In genomic region chr4:84497220-84497834, GRCh38 we compare ENCODE assay signal across 10 cellular contexts. TPM values are rescaled to one million over a fixed set of nuclear protein-coding genes. Genes with fewer than 3 reads are reported as not detected.
A peak's percentile ranks its signal among the peaks of the same experiment; 100 is the strongest.
DNase-seq lines count a peak whose midpoint lies in the region; ATAC-seq, FAIRE-seq and TF ChIP-seq lines count a peak whose summit lies in the region.
"Had no signal": no experiment of that assay in that cellular context is flagged by ENCODE, and none has a peak within 500 bp of the region (broad histone marks: within the 10 kb centered on the region; RNA-seq: fewer than 3 reads in every experiment).

No MANE protein-coding gene starts in this region.

- FAIRE-seq in HepG2 (lab: Jason Lieb, UNC): no peak
- FAIRE-seq: GM12891 had no signal

- H3K4me1 Mint-ChIP-seq in dendritic cell treated with granulocyte-macrophage colony-stimulating factor and Interleukin-4, amounts not matched to agents 40 ng/mL and 50 ng/mL, for 4 days (ENCODE audit: low read depth): peaks cover 54% of the 10 kb centered on the region

- peaks cover 54% of the 10 kb centered on the region for H3K4me1 ChIP-seq in HUES48 (ENCODE audit: control insufficient read depth, insufficient read depth, low read length)
- H3K4me1 ChIP-seq in HepG2 (ENCODE audit: insufficient read depth, low read length): 0 out of 2 replicates have a peak, but pooled peaks cover 9% of the 10 kb centered on the region

- H4K20me1 ChIP-seq in neural cell (ENCODE audit: insufficient read depth) (no peaks in the 10 kb centered on the region), HepG2 (ENCODE audit: insufficient read depth, low read length) (no peaks in the 10 kb centered on the region)

- H3K27me3 ChIP-seq in BJ (ENCODE audit: control insufficient read depth, insufficient read depth, low read length) (peaks cover 68% of the 10 kb centered on the region), HUES48 (ENCODE audit: control insufficient read depth, insufficient read depth, low read length) (peaks cover 98% of the 10 kb centered on the region), neural cell (ENCODE audit: insufficient read depth, low read depth, low read length) (peaks cover 100% of the 10 kb centered on the region), HepG2 (ENCODE audit: control insufficient read depth in 1 of 2, insufficient read depth in 2 of 2, low read length in 2 of 2) (peaks cover 8 to 90% of the 10 kb centered on the region in 2 experiments)

- intact Hi-C loops in dendritic cell treated with granulocyte-macrophage colony-stimulating factor and Interleukin-4, amounts not matched to agents 40 ng/mL and 50 ng/mL, for 4 days (cut with micrococcal nuclease): loop anchor here (10.0 kb wide), 1 partner anchor 993 kb away; no protein-coding TSS in a partner anchor
- intact Hi-C loops in HepG2 (cut with micrococcal nuclease; ENCODE audit: unreplicated experiment): no loop called here

- no peak for TF ChIP-seq POLR2A in HepG2 (IDR thresholded peaks at IDR 0.05; ENCODE audit: insufficient read depth in 1 of 2, low read depth in 2 of 2, low read length in 2 of 2)

- H3F3A ChIP-seq in neural cell (ENCODE audit: insufficient read depth, low read length, poor library complexity, severe bottlenecking): no peaks in the 10 kb centered on the region

- H3K79me2 ChIP-seq in neural cell (replicated peaks; ENCODE audit: insufficient read depth, low read length) (no peaks in the 10 kb centered on the region), HepG2 (ENCODE audit: insufficient read depth, low read length) (no peaks in the 10 kb centered on the region)

- no peak overlapping the region for H2AFZ ChIP-seq in neural cell (ENCODE audit: low read depth, low read length)
- H2AFZ ChIP-seq in HepG2 (ENCODE audit: low read length): no peak overlapping the region

- TF ChIP-seq EP300 in neural cell (conservative IDR thresholded peaks at IDR 0.05; ENCODE audit: poor library complexity, severe bottlenecking): no peak
- no peak for TF ChIP-seq EP300 in HepG2 (IDR thresholded peaks at IDR 0.05; ENCODE audit: low read depth in 2 of 2, low read length in 2 of 2)
- TF ChIP-seq EP300 in HepG2 (CRISPR knock-in tag; IDR thresholded peaks at IDR 0.05; ENCODE audit: borderline replicate concordance): no peak

- 64% methylated on average over 52 of the region's 59 CpGs for WGBS in HepG2 (ENCODE audit: low lambda C conversion rate)

- no peak overlapping the region for H3K9ac ChIP-seq in HUES48 (ENCODE audit: low read depth, low read length)
- H3K9ac ChIP-seq in neural cell (ENCODE audit: low read length): peak overlapping the region; percentile 57
- no peak overlapping the region for H3K9ac ChIP-seq in HepG2 (ENCODE audit: insufficient read depth, low read depth, low read length)

- H3K27me3 Mint-ChIP-seq in dendritic cell treated with granulocyte-macrophage colony-stimulating factor and Interleukin-4, amounts not matched to agents 40 ng/mL and 50 ng/mL, for 4 days: peaks cover 94% of the 10 kb centered on the region

- no peak overlapping the region for H3K4me2 ChIP-seq in neural cell (ENCODE audit: low read length)
- H3K4me2 ChIP-seq in HepG2 (ENCODE audit: low read depth, low read length): no peak overlapping the region

- H3K27ac Mint-ChIP-seq in dendritic cell treated with granulocyte-macrophage colony-stimulating factor and Interleukin-4, amounts not matched to agents 40 ng/mL and 50 ng/mL, for 4 days: no peak overlapping the region

- H3K27ac ChIP-seq in HUES48 (ENCODE audit: low read depth, low read length) (no peak overlapping the region), neural cell (ENCODE audit: low read length) (peak overlapping the region; percentile 53), HepG2 (ENCODE audit: extremely low read length, insufficient read depth, low read length) (no peak overlapping the region)

- DNase-seq in BJ (ENCODE audit: low read depth): no peak
- DNase-seq in HepG2 (ENCODE audit: low spot score): no peak
- DNase-seq in D341Med (ENCODE audit: low spot score): no peak
- DNase-seq: activated CD8-positive, alpha-beta memory T cell treated with anti-CD3 and anti-CD28 coated beads, Interleukin-2, amount 50 U/mL, for 48 hours had no signal

- no peaks in the 10 kb centered on the region for H3K9me2 ChIP-seq in neural cell (ENCODE audit: insufficient read depth, low read length)

- no TSS peak for BruUV-seq in HepG2 (replicated peaks; lab: Mats Ljungman, UMichigan)

- H3K4me3 Mint-ChIP-seq in dendritic cell treated with granulocyte-macrophage colony-stimulating factor and Interleukin-4, amounts not matched to agents 40 ng/mL and 50 ng/mL, for 4 days: peak overlapping the region; percentile 79

- POLR2A ChIA-PET in BJ (lab: Charles Lee): no interaction called here
- POLR2A ChIA-PET in HepG2 (lab: Yijun Ruan, JAX): no interaction called here

- ATAC-seq in HepG2 (no peak), HG02970 (IDR thresholded peaks at IDR 0.05; ENCODE audit: low FRiP score, unreplicated experiment) (no peak), HG03039 (IDR thresholded peaks at IDR 0.05; ENCODE audit: unreplicated experiment) (no peak)

- TF ChIP-seq RAD21 in neural cell (conservative IDR thresholded peaks at IDR 0.05) (no peak), HepG2 (CRISPR knock-in tag; IDR thresholded peaks at IDR 0.05) (no peak)

- H3K36me3 ChIP-seq in BJ (ENCODE audit: control insufficient read depth, insufficient read depth, low read length) (no peaks in the 10 kb centered on the region), HUES48 (ENCODE audit: control insufficient read depth, insufficient read depth, low read length) (no peaks in the 10 kb centered on the region), neural cell (ENCODE audit: insufficient read depth, low read length) (no peaks in the 10 kb centered on the region), HepG2 (replicated peaks in 1 of 2; ENCODE audit: control insufficient read depth in 1 of 2, insufficient read depth in 2 of 2, low read length in 2 of 2) (no peaks in the 10 kb centered on the region)

- H3K4me3 ChIP-seq in BJ (ENCODE audit: low read depth, low read length) (peak overlapping the region; percentile 44), HUES48 (ENCODE audit: low read depth, low read length) (peak overlapping the region; percentile 70), neural cell (ENCODE audit: low read length) (peak overlapping the region; percentile 61), HepG2 (replicated peaks in 1 of 3; ENCODE audit: insufficient read depth in 1 of 3, low read depth in 2 of 3, low read length in 3 of 3) (no peak overlapping the region)

- TF ChIP-seq CTCF in BJ (IDR thresholded peaks at IDR 0.05; ENCODE audit: insufficient read depth, low read depth, low read length) (no peak), neural cell (IDR thresholded peaks at IDR 0.05; ENCODE audit: poor library complexity, severe bottlenecking) (no peak), HepG2 (CRISPR knock-in tag; IDR thresholded peaks at IDR 0.05) (no peak)

- H3K36me3 Mint-ChIP-seq in dendritic cell treated with granulocyte-macrophage colony-stimulating factor and Interleukin-4, amounts not matched to agents 40 ng/mL and 50 ng/mL, for 4 days (ENCODE audit: low read depth): no peaks in the 10 kb centered on the region

- CTCF ChIA-PET in BJ (lab: Yijun Ruan, JAX): interaction anchor here (1.8 kb wide), 1 partner anchor 14 kb away, joined by 5 read pairs; no protein-coding TSS in a partner anchor
- CTCF ChIA-PET in HepG2 (lab: Yijun Ruan, JAX; ENCODE audit: low intra/inter-chr PET ratio, low total read pairs): no interaction called here

- H3K9me3 Mint-ChIP-seq in dendritic cell treated with granulocyte-macrophage colony-stimulating factor and Interleukin-4, amounts not matched to agents 40 ng/mL and 50 ng/mL, for 4 days: no peaks in the 10 kb centered on the region

- in situ Hi-C loops in HepG2 (cut with HindIII; ENCODE audit: extremely low pct_ligation_motif_present, low pct_unique_long_range_greater_than_20kb): no loop called here

- H3K9me3 ChIP-seq in HUES48 (ENCODE audit: control insufficient read depth, insufficient read depth, low read length) (no peaks in the 10 kb centered on the region), neural cell (ENCODE audit: low read length) (no peaks in the 10 kb centered on the region), HepG2 (ENCODE audit: low read length) (no peaks in the 10 kb centered on the region)

TF ChIP-seq in neural cell, 6 proteins besides CTCF, POLR2A, EP300 and RAD21 (continues in another document):
- TF ChIP-seq TAF1 (IDR thresholded peaks at IDR 0.05; ENCODE audit: low read depth) (no peak), SMC3 (conservative IDR thresholded peaks at IDR 0.05; ENCODE audit: poor library complexity) (no peak), POLR2AphosphoS5 (IDR thresholded peaks at IDR 0.05) (no peak)

TF ChIP-seq in HepG2, 621 proteins besides CTCF, POLR2A, EP300 and RAD21 (continues in another document):
- no peak for TF ChIP-seq CBFB (CRISPR knock-in tag; IDR thresholded peaks at IDR 0.05)
- no peak for TF ChIP-seq JUND (CRISPR knock-in tag; IDR thresholded peaks at IDR 0.05)

RNA-seq across cellular contexts. Expression of gene NKX6-1, which starts 1.8 kb away (rescaled TPM):
- polyA plus RNA-seq in BJ (2011; rRNA removed) (0.02 TPM in 1 of 2 replicates, not detected in the other), neural cell (15.0 and 20.1 TPM in 2 replicates), HepG2 (2011; rRNA removed) (not detected in 2 replicates)
- polyA minus RNA-seq in BJ (2011; rRNA and poly(A)+ RNA removed): not detected in 2 replicates
- polyA minus RNA-seq in neural cell: 17.7 and 20.2 TPM in 2 replicates
- total RNA-seq in HepG2 (2016; rRNA removed; fragmentation: Illumina TruSeq; extraction: Trizol): not detected in 2 replicates
- total RNA-seq in HepG2 (2016; cell fraction: cytosol; rRNA removed; fragmentation: Illumina TruSeq; extraction: Trizol; ENCODE audit: low read depth): not detected in 2 replicates
- not detected in 2 replicates for total RNA-seq in HepG2 (2016; cell fraction: insoluble cytoplasmic fraction; rRNA removed; fragmentation: Illumina TruSeq; extraction: Trizol)
- not detected in 2 replicates for total RNA-seq in HepG2 (2016; cell fraction: membrane; rRNA removed; fragmentation: Illumina TruSeq; extraction: Trizol)
- total RNA-seq in HepG2 (2016; cell fraction: nucleus; rRNA removed; fragmentation: Illumina TruSeq; extraction: Trizol): not detected in 2 replicates
- polyA plus RNA-seq in HepG2 (2011; cell fraction: cytosol; rRNA removed): not detected in 2 replicates
- not detected in 2 replicates for polyA plus RNA-seq in HepG2 (2011; cell fraction: nucleus; rRNA removed)
- polyA plus RNA-seq in HepG2 (2012): not detected in 2 replicates
- not detected in 2 replicates for polyA plus RNA-seq in HepG2 (2016; cell fraction: cytosol; fragmentation: Illumina TruSeq; extraction: Trizol; ENCODE audit: low read depth)
- not detected in 2 replicates for polyA plus RNA-seq in HepG2 (2016; cell fraction: insoluble cytoplasmic fraction; fragmentation: Illumina TruSeq; extraction: Trizol; ENCODE audit: low read depth)
- polyA plus RNA-seq in HepG2 (2016; cell fraction: membrane; fragmentation: Illumina TruSeq; extraction: Trizol; ENCODE audit: low read depth): not detected in 2 replicates
- not detected in 2 replicates for polyA plus RNA-seq in HepG2 (2016; cell fraction: nucleus; fragmentation: Illumina TruSeq; extraction: Trizol; ENCODE audit: insufficient read depth, low read depth)
- not detected in 2 replicates for polyA minus RNA-seq in HepG2 (2011; rRNA and poly(A)+ RNA removed; ENCODE audit: low replicate concordance)
- polyA minus RNA-seq in HepG2 (2011; cell fraction: cytosol; rRNA and poly(A)+ RNA removed): not detected in 2 replicates
- not detected in 2 replicates for polyA minus RNA-seq in HepG2 (2011; cell fraction: nucleus; rRNA and poly(A)+ RNA removed)

Comparison
In these comparisons a context has a peak if more than half of its experiments do, and no peak if none do; other contexts are left out.
1. H3K4me3 ChIP-seq: peak in BJ (single experiment), HUES48 (single experiment) and neural cell (single experiment); none in HepG2 (0 of 3).
2. RNA of gene NKX6-1, which starts 1.8 kb away (polyA plus RNA-seq): 15.0 to 20.1 TPM in neural cell; 0.02 TPM in BJ and not detected in HepG2; every median in the first group is over 10 times any median in the second.